ENCODE assay signal across 21 cellular contexts in genomic region chr2:231211461-231211860, GRCh38. TPM values are rescaled to one million over a fixed set of nuclear protein-coding genes. Genes with fewer than 3 reads are reported as not detected.
A peak's percentile ranks its signal among the peaks of the same experiment; 100 is the strongest.
DNase-seq lines count a peak whose midpoint lies in the region; ATAC-seq and TF ChIP-seq lines count a peak whose summit lies in the region.
"Had no signal": no experiment of that assay in that cellular context is flagged by ENCODE, and none has a peak within 500 bp of the region (broad histone marks: within the 10 kb centered on the region; RNA-seq: fewer than 3 reads in every experiment).

No MANE protein-coding gene starts in this region.

- TF ChIP-seq EP300 in transverse colon (IDR thresholded peaks at IDR 0.05; ENCODE audit: low read depth), result no peak

- peaks cover 20 to 32% of the 10 kb centered on the region in 2 donors for H3K36me3 ChIP-seq in ascending aorta
- no peaks in the 10 kb centered on the region for H3K36me3 ChIP-seq in rectal smooth muscle tissue (ENCODE audit: control insufficient read depth, insufficient read depth, low read length)
- peaks cover 0 to 7% (median 0%) of the 10 kb centered on the region in 4 donors for H3K36me3 ChIP-seq in transverse colon

- H3K4me1 ChIP-seq in ascending aorta (peaks cover 3 to 5% of the 10 kb centered on the region in 2 donors), rectal smooth muscle tissue (ENCODE audit: control insufficient read depth, insufficient read depth, low read length) (peaks cover 4% of the 10 kb centered on the region), transverse colon (no peaks in the 10 kb centered on the region)
- H3K4me1 ChIP-seq: BE2C, SJSA1 had no signal

- in situ Hi-C loops in transverse colon (cut with MboI; ENCODE audit: low pct_ligation_motif_present in 1 of 4, low pct_unique_long_range_greater_than_20kb in 1 of 4, low sequenced_read_pairs in 3 of 4), result loop anchor here in 1 of 4 donors (25.0 kb wide), 1 partner anchor 226 kb away; no protein-coding TSS in a partner anchor

- H3K27me3 ChIP-seq in ascending aorta (no peaks in the 10 kb centered on the region), rectal smooth muscle tissue (ENCODE audit: control insufficient read depth, insufficient read depth, low read length) (no peaks in the 10 kb centered on the region), transverse colon (no peaks in the 10 kb centered on the region)
- H3K27me3 ChIP-seq: BE2C, SJSA1 had no signal

- H3K27ac ChIP-seq in ascending aorta (peak overlapping the region; percentile 72 to 80), rectal smooth muscle tissue (ENCODE audit: low read depth, low read length) (peak overlapping the region; percentile 21), transverse colon (peak overlapping the region in 3 of 4 donors; percentile 22 to 50 (median 33))
- H3K27ac ChIP-seq: KMS-11, SJSA1 had no signal

- intact Hi-C loops in ascending aorta (cut with DNase I) (no loop called here), transverse colon (cut with DNase I; ENCODE audit: low total_unique reads) (no loop called here)

- 47 to 79% methylated on average over 2 of the region's 2 CpGs for WGBS in transverse colon (ENCODE audit: low coverage in 1 of 2), 2 donors

- no peaks in the 10 kb centered on the region for H3K9me3 ChIP-seq in ascending aorta
- no peaks in the 10 kb centered on the region for H3K9me3 ChIP-seq in transverse colon
- H3K9me3 ChIP-seq: BE2C, SJSA1 had no signal

- no peak overlapping the region for H3K4me3 ChIP-seq in ascending aorta
- no peak overlapping the region for H3K4me3 ChIP-seq in rectal smooth muscle tissue (ENCODE audit: low read length)
- H3K4me3 ChIP-seq in transverse colon, result no peak overlapping the region
- H3K4me3 ChIP-seq: SJSA1 had no signal

- ATAC-seq in HG02885 (IDR thresholded peaks at IDR 0.05; ENCODE audit: poor library complexity, unreplicated experiment), result no peak
- ATAC-seq: Right ventricle myocardium inferior had no signal

- no peak for DNase-seq in ascending aorta (ENCODE audit: low spot score in 2 of 2)
- DNase-seq in fibroblast of gingiva (ENCODE audit: low read depth), result peak; percentile 18
- DNase-seq in transverse colon, result no peak
- DNase-seq in NK-92 (lab: John Stamatoyannopoulos, UW; ENCODE audit: unreplicated experiment), result no peak
- DNase-seq in effector CD4-positive, alpha-beta T cell, result no peak
- DNase-seq: BE2C; CD4-positive, CD25-positive, alpha-beta regulatory T cell; DMS79; GOT3; HCEC 1CT; NCI-H1105 treated with DMSO at 0.1 percent for 48 hours; NCI-H2081; NCI-H2171 treated with DMSO at 0.1 percent for 48 hours; NCI-H524 treated with DMSO at 0.1 percent for 48 hours; NCI-H82; OCI-M1 had no signal

- TF ChIP-seq POLR2A in transverse colon (IDR thresholded peaks at IDR 0.05), result no peak

- TF ChIP-seq CTCF in ascending aorta (IDR thresholded peaks at IDR 0.05) (no peak), transverse colon (IDR thresholded peaks at IDR 0.05) (no peak)

- no peak overlapping the region for H3K9ac ChIP-seq in rectal smooth muscle tissue (ENCODE audit: low read length)
- H3K9ac ChIP-seq: KMS-11 had no signal

RNA-seq across cellular contexts. Expression of gene ARMC9, which starts 13.0 kb away (rescaled TPM):
- total RNA-seq in ascending aorta (3.3 TPM), transverse colon (10 to 100 TPM; 11.5 to 59.5 (median 14.4) TPM)

Comparison
In these comparisons a context has a peak if more than half of its experiments do, and no peak if none do; other contexts are left out.
1. H3K27ac ChIP-seq: peak in every context shown above with its lines; median percentile 76 in ascending aorta; 33 in transverse colon; 21 in rectal smooth muscle tissue.